ENCODE assay signal across 8 cellular contexts in genomic region chr14:84496677-84497076, GRCh38.
"Had no signal": no experiment of that assay in that cellular context is flagged by ENCODE, and none has a peak within 500 bp of the region (broad histone marks: within the 10 kb centered on the region; RNA-seq: fewer than 3 reads in every experiment).

No MANE protein-coding gene starts in this region.

- H3K4me3 ChIP-seq: GM23248, GM23338, HAP-1 had no signal

- H3K4me2 ChIP-seq: GM23338 had no signal

- H3K36me3 ChIP-seq: HAP-1 had no signal

- H3K9ac ChIP-seq: GM23248 had no signal

- H2AFZ ChIP-seq: GM23248, GM23338 had no signal

- DNase-seq: GM23248, GOT3, H7, H9, HCEC 1CT, HFFc6 had no signal

- H3K27ac ChIP-seq: GM23248 had no signal
